Comparison of ENCODE assay signal across 20 cellular contexts in the genomic region with DNA sequence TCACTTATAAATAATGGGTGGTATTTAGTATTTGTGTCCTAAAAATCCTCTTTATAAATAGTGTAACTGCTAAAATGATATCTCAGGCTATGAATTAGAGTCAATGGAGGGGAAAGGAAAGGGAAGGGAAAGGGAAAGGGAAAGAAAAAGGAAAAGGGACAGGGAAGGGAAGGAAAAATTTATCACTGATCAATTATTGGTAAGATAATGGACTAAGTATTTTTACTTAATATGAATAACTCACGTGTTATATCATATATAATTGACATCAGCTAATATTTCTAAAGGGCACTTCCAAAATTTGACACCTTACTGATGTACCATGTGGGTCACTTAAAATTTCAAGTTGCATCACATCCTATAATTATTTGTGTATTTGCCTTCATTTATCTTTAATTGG.
A peak's percentile ranks its signal among the peaks of the same experiment; 100 is the strongest.
DNase-seq lines count a peak whose midpoint lies in the region; FAIRE-seq and TF ChIP-seq lines count a peak whose summit lies in the region.
"Had no signal": no experiment of that assay in that cellular context is flagged by ENCODE, and none has a peak within 500 bp of the region (broad histone marks: within the 10 kb centered on the region; RNA-seq: fewer than 3 reads in every experiment).

No MANE protein-coding gene starts in this region.

- H3K4me2 ChIP-seq in Karpas-422 (ENCODE audit: low read depth, low read length, poor library complexity, severe bottlenecking): no peak overlapping the region
- no peak overlapping the region for H3K4me2 ChIP-seq in neural progenitor cell
- H3K4me2 ChIP-seq in SK-N-SH: no peak overlapping the region
- H3K4me2 ChIP-seq: BLaER1 had no signal

- no peak for TF ChIP-seq CTCF in D721Med (IDR thresholded peaks at IDR 0.05; ENCODE audit: insufficient read depth, missing control alignments)
- TF ChIP-seq CTCF in neural progenitor cell (IDR thresholded peaks at IDR 0.05): no peak
- TF ChIP-seq CTCF in SK-N-SH (IDR thresholded peaks at IDR 0.05): no peak

- FAIRE-seq in D721Med (lab: Jason Lieb, UNC): peak; percentile 38
- FAIRE-seq: GM12878, GM12892, GM18507 had no signal

- no peak overlapping the region for H3K27ac Mint-ChIP-seq in neural progenitor cell
- H3K27ac Mint-ChIP-seq: CD14-positive monocyte; CD4-positive, CD25-positive, alpha-beta regulatory T cell; CD8-positive, alpha-beta memory T cell had no signal

- H4K20me1 ChIP-seq in Karpas-422 (ENCODE audit: insufficient read depth, low read depth, low read length) (no peaks in the 10 kb centered on the region), neural progenitor cell (ENCODE audit: low read depth) (no peaks in the 10 kb centered on the region), SK-N-SH (ENCODE audit: insufficient read depth) (no peaks in the 10 kb centered on the region)
- H4K20me1 ChIP-seq: BLaER1 had no signal

- no peak for TF ChIP-seq RAD21 in SK-N-SH (IDR thresholded peaks at IDR 0.05; ENCODE audit: low read length)

- no peaks in the 10 kb centered on the region for H3K36me3 Mint-ChIP-seq in neural progenitor cell
- H3K36me3 Mint-ChIP-seq: CD14-positive monocyte; CD4-positive, alpha-beta memory T cell; CD4-positive, CD25-positive, alpha-beta regulatory T cell; CD8-positive, alpha-beta memory T cell had no signal

- no peak overlapping the region for H3K4me3 Mint-ChIP-seq in neural progenitor cell
- H3K4me3 Mint-ChIP-seq: CD14-positive monocyte; CD4-positive, alpha-beta memory T cell; CD4-positive, CD25-positive, alpha-beta regulatory T cell; CD8-positive, alpha-beta memory T cell had no signal

- WGBS in SK-N-SH (ENCODE audit: low lambda C conversion rate): 0% methylated on average over 1 of the region's 1 CpG

- H3K9me2 ChIP-seq in Karpas-422 (replicated peaks; ENCODE audit: insufficient read depth, low read length) (no peaks in the 10 kb centered on the region), SK-N-SH (no peaks in the 10 kb centered on the region)

- CTCF ChIA-PET in SK-N-SH (lab: Yijun Ruan, JAX): no interaction called here

- H3K36me3 ChIP-seq in Karpas-422 (ENCODE audit: insufficient read depth, low read length) (no peaks in the 10 kb centered on the region), neural progenitor cell (no peaks in the 10 kb centered on the region), SK-N-SH (replicated peaks in 1 of 2; ENCODE audit: control insufficient read depth in 1 of 2, insufficient read depth in 2 of 2, low read length in 1 of 2) (no peaks in the 10 kb centered on the region)
- H3K36me3 ChIP-seq: BE2C, BLaER1 had no signal

- no peak overlapping the region for H3K4me3 ChIP-seq in Karpas-422 (ENCODE audit: low read length)
- H3K4me3 ChIP-seq in neural progenitor cell: no peak overlapping the region
- H3K4me3 ChIP-seq in SK-N-SH (ENCODE audit: low read depth in 2 of 2, low read length in 1 of 2): no peak overlapping the region
- H3K4me3 ChIP-seq: BLaER1, GM12878 had no signal

- H2AFZ ChIP-seq in Karpas-422 (ENCODE audit: low read length) (peak overlapping the region; percentile 46; the same call in 1 of the 2 replicates), neural progenitor cell (replicated peaks) (peak overlapping the region; percentile 34), SK-N-SH (ENCODE audit: low read depth) (no peak overlapping the region)

- no peak for TF ChIP-seq EP300 in SK-N-SH (IDR thresholded peaks at IDR 0.05; ENCODE audit: borderline replicate concordance in 1 of 2, low read depth in 1 of 2, low read length in 1 of 2)

- H3K9me3 Mint-ChIP-seq in neural progenitor cell: no peaks in the 10 kb centered on the region

- no peaks in the 10 kb centered on the region for H3F3A ChIP-seq in neural progenitor cell (ENCODE audit: low read depth)
- no peaks in the 10 kb centered on the region for H3F3A ChIP-seq in SK-N-SH (replicated peaks; ENCODE audit: insufficient read depth)

- H3K4me1 ChIP-seq in Karpas-422 (ENCODE audit: low read length) (no peaks in the 10 kb centered on the region), neural progenitor cell (no peaks in the 10 kb centered on the region), SK-N-SH (ENCODE audit: control insufficient read depth in 1 of 2, insufficient read depth in 2 of 2, low read depth in 1 of 2, low read length in 1 of 2) (no peaks in the 10 kb centered on the region)
- H3K4me1 ChIP-seq: BE2C, BLaER1 had no signal

- no peak overlapping the region for H3K27ac ChIP-seq in Karpas-422 (ENCODE audit: low read length)
- no peak overlapping the region for H3K27ac ChIP-seq in neural progenitor cell
- no peak overlapping the region for H3K27ac ChIP-seq in SK-N-SH (ENCODE audit: low read depth in 2 of 2, low read length in 1 of 2)
- H3K27ac ChIP-seq: BLaER1 had no signal

- H3K27me3 Mint-ChIP-seq in neural progenitor cell (ENCODE audit: insufficient read depth, low read depth): peaks cover 2% of the 10 kb centered on the region
- H3K27me3 Mint-ChIP-seq: CD4-positive, CD25-positive, alpha-beta regulatory T cell; CD8-positive, alpha-beta memory T cell had no signal

- H3K4me1 Mint-ChIP-seq in neural progenitor cell: no peaks in the 10 kb centered on the region
- H3K4me1 Mint-ChIP-seq: CD14-positive monocyte; CD4-positive, alpha-beta memory T cell; CD4-positive, CD25-positive, alpha-beta regulatory T cell; CD8-positive, alpha-beta memory T cell had no signal

- H3K9ac ChIP-seq in Karpas-422 (ENCODE audit: low read length) (no peak overlapping the region), neural progenitor cell (no peak overlapping the region), SK-N-SH (no peak overlapping the region)
- H3K9ac ChIP-seq: BLaER1 had no signal

- no peaks in the 10 kb centered on the region for H3K27me3 ChIP-seq in Karpas-422 (ENCODE audit: low read length)
- no peaks in the 10 kb centered on the region for H3K27me3 ChIP-seq in neural progenitor cell
- no peaks in the 10 kb centered on the region for H3K27me3 ChIP-seq in SK-N-SH (ENCODE audit: insufficient read depth)
- H3K27me3 ChIP-seq: BE2C, BLaER1 had no signal

- no peaks in the 10 kb centered on the region for H3K79me2 ChIP-seq in Karpas-422 (ENCODE audit: low read length)
- no peaks in the 10 kb centered on the region for H3K79me2 ChIP-seq in neural progenitor cell (ENCODE audit: low read depth)
- no peaks in the 10 kb centered on the region for H3K79me2 ChIP-seq in SK-N-SH (ENCODE audit: insufficient read depth)

- H3K9me3 ChIP-seq in Karpas-422 (ENCODE audit: low read length) (peaks cover 4% of the 10 kb centered on the region; the same call in 1 of the 2 replicates), neural progenitor cell (ENCODE audit: low read depth) (no peaks in the 10 kb centered on the region), SK-N-SH (no peaks in the 10 kb centered on the region)
- H3K9me3 ChIP-seq: BE2C, BLaER1 had no signal

- no peak for DNase-seq in D721Med (ENCODE audit: insufficient read length, low spot score)
- DNase-seq in Karpas-422: no peak
- no peak for DNase-seq in neural progenitor cell (ENCODE audit: low spot score)
- no peak for DNase-seq in SK-N-SH
- DNase-seq in activated T-cell treated with anti-CD3 and anti-CD28 coated beads, Interleukin-2, amount 50 U/mL, for 1 hour: no peak
- DNase-seq: 8988T; ACHN; BE2C; C1 segment of cervical spinal cord; CD4-positive, alpha-beta memory T cell; CD4-positive, CD25-positive, alpha-beta regulatory T cell; CD8-positive, alpha-beta memory T cell; COR-L47; DMS79 treated with DMSO at 0.1 percent for 48 hours; GDM1 had no signal

- POLR2A ChIA-PET in SK-N-SH (lab: Yijun Ruan, JAX): no interaction called here

TF ChIP-seq in SK-N-SH, 30 proteins besides CTCF, POLR2A, EP300 and RAD21:
- no peak for TF ChIP-seq NFIC (IDR thresholded peaks at IDR 0.05; ENCODE audit: borderline replicate concordance)
- TF ChIP-seq RXRA (IDR thresholded peaks at IDR 0.05; ENCODE audit: borderline replicate concordance, low read depth): no peak
- TF ChIP-seq POLR2AphosphoS5 (IDR thresholded peaks at IDR 0.05; ENCODE audit: low read depth, low read length): no peak
- TF ChIP-seq, protein P1, sequence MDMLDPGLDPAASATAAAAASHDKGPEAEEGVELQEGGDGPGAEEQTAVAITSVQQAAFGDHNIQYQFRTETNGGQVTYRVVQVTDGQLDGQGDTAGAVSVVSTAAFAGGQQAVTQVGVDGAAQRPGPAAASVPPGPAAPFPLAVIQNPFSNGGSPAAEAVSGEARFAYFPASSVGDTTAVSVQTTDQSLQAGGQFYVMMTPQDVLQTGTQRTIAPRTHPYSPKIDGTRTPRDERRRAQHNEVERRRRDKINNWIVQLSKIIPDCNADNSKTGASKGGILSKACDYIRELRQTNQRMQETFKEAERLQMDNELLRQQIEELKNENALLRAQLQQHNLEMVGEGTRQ (IDR thresholded peaks at IDR 0.05; ENCODE audit: borderline replicate concordance, low read depth, low read length): no peak
- TF ChIP-seq FOXJ3 (CRISPR knock-in tag; IDR thresholded peaks at IDR 0.05): no peak
- no peak for TF ChIP-seq TAF1 (IDR thresholded peaks at IDR 0.05; ENCODE audit: borderline replicate concordance, low read depth, low read length)
- no peak for TF ChIP-seq GATA2 (CRISPR knock-in tag; IDR thresholded peaks at IDR 0.05)
- no peak for TF ChIP-seq FOSL2 (IDR thresholded peaks at IDR 0.05; ENCODE audit: borderline replicate concordance, low read depth)
- no peak for TF ChIP-seq NRF1 (IDR thresholded peaks at IDR 0.05; ENCODE audit: low read depth, low read length)
- no peak for TF ChIP-seq USF1 (IDR thresholded peaks at IDR 0.05; ENCODE audit: borderline replicate concordance, low read depth)
- TF ChIP-seq SIN3A (IDR thresholded peaks at IDR 0.05; ENCODE audit: borderline replicate concordance, low read depth, low read length): no peak
- no peak for TF ChIP-seq MEF2A (IDR thresholded peaks at IDR 0.05; ENCODE audit: borderline replicate concordance, low read depth)
- no peak for TF ChIP-seq TEAD4 (IDR thresholded peaks at IDR 0.05; ENCODE audit: borderline replicate concordance, insufficient read depth)
- TF ChIP-seq ELF1 (IDR thresholded peaks at IDR 0.05): no peak
- TF ChIP-seq JUND (IDR thresholded peaks at IDR 0.05): no peak
- no peak for TF ChIP-seq EZH2phosphoT487 (IDR thresholded peaks at IDR 0.05; ENCODE audit: borderline replicate concordance, low read depth)
